Comparison of ENCODE assay signal across 9 cellular contexts in genomic region chr9:84170521-84171141, GRCh38.
DNase-seq lines count a peak whose midpoint lies in the region; ATAC-seq and TF ChIP-seq lines count a peak whose summit lies in the region.
"Had no signal": no experiment of that assay in that cellular context is flagged by ENCODE, and none has a peak within 500 bp of the region (broad histone marks: within the 10 kb centered on the region; RNA-seq: fewer than 3 reads in every experiment).

No MANE protein-coding gene starts in this region.

- H3K27me3 ChIP-seq in mesenchymal stem cell (ENCODE audit: control insufficient read depth in 1 of 2, insufficient read depth in 1 of 2, low read length in 2 of 2), result peaks cover 0 to 2% of the 10 kb centered on the region in 2 experiments

- DNase-seq in AG08396 (ENCODE audit: low spot score) (peak; percentile 93), NCI-H2196 (lab: John Stamatoyannopoulos, UW; ENCODE audit: unreplicated experiment) (peak; percentile 77), coronary artery (ENCODE audit: low spot score) (peak; percentile 87), mesenchymal stem cell (peak; percentile 95), medulla oblongata (ENCODE audit: extremely low spot score) (no peak)
- no peak for DNase-seq in activated T-cell treated with anti-CD3 and anti-CD28 coated beads, Interleukin-2, amount 50 U/mL, for 4 hours
- DNase-seq: MM.1S had no signal

- H3K27me3 Mint-ChIP-seq in activated T-cell treated with anti-CD3 and anti-CD28 coated beads, Interleukin-2, amount 50 U/mL, for 4 hours (ENCODE audit: low read depth), result no peaks in the 10 kb centered on the region

- H3K4me3 Mint-ChIP-seq in activated T-cell treated with anti-CD3 and anti-CD28 coated beads, Interleukin-2, amount 50 U/mL, for 4 hours, result no peak overlapping the region

- H2BK5ac ChIP-seq in mesenchymal stem cell (ENCODE audit: low read depth, low read length, poor library complexity, severe bottlenecking), result peak overlapping the region; percentile 31

- no peaks in the 10 kb centered on the region for H3K4me1 Mint-ChIP-seq in activated T-cell treated with anti-CD3 and anti-CD28 coated beads, Interleukin-2, amount 50 U/mL, for 4 hours (ENCODE audit: low read depth)

- H2BK12ac ChIP-seq in mesenchymal stem cell (ENCODE audit: low read length in 2 of 2), result peak overlapping the region in 1 of 2 experiments; percentile 42

- H3K36me3 Mint-ChIP-seq in activated T-cell treated with anti-CD3 and anti-CD28 coated beads, Interleukin-2, amount 50 U/mL, for 4 hours (ENCODE audit: insufficient read depth), result no peaks in the 10 kb centered on the region

- H3K4me3 ChIP-seq in coronary artery (no peak overlapping the region), mesenchymal stem cell (ENCODE audit: insufficient read depth in 1 of 2, low read depth in 1 of 2, low read length in 2 of 2) (peak overlapping the region in 1 of 2 experiments; percentile 0)

- H3K4me1 ChIP-seq in mesenchymal stem cell (ENCODE audit: control insufficient read depth, insufficient read depth, low read depth, low read length), result peaks cover 6% of the 10 kb centered on the region

- no peak overlapping the region for H3K14ac ChIP-seq in mesenchymal stem cell (ENCODE audit: low read length in 2 of 2)

- H3K9me3 ChIP-seq in mesenchymal stem cell (ENCODE audit: control insufficient read depth, low read length), result no peaks in the 10 kb centered on the region

- H3K9ac ChIP-seq in mesenchymal stem cell (ENCODE audit: low read length), result peak overlapping the region; percentile 14

- no peak overlapping the region for H2BK15ac ChIP-seq in mesenchymal stem cell (ENCODE audit: low read depth, poor library complexity, severe bottlenecking)

- TF ChIP-seq CTCF in coronary artery (IDR thresholded peaks at IDR 0.05), result no peak

- H3K79me1 ChIP-seq in mesenchymal stem cell (replicated peaks; ENCODE audit: low read length, poor library complexity, severe bottlenecking), result no peaks in the 10 kb centered on the region

- H3K18ac ChIP-seq in mesenchymal stem cell (ENCODE audit: low read depth in 1 of 2, low read length in 2 of 2), result peak overlapping the region in 1 of 2 experiments; percentile 8

- H3K4ac ChIP-seq in mesenchymal stem cell (ENCODE audit: low read depth in 1 of 2, low read length in 2 of 2), result no peak overlapping the region

- no peak overlapping the region for H3K4me2 ChIP-seq in mesenchymal stem cell (ENCODE audit: low read length, poor library complexity, severe bottlenecking)

- no peaks in the 10 kb centered on the region for H3K9me3 Mint-ChIP-seq in activated T-cell treated with anti-CD3 and anti-CD28 coated beads, Interleukin-2, amount 50 U/mL, for 4 hours

- H3K27ac ChIP-seq in coronary artery (peak overlapping the region in 1 of 2 donors; percentile 52), mesenchymal stem cell (ENCODE audit: low read length, poor library complexity, severe bottlenecking) (peak overlapping the region; percentile 82)

- WGBS in mesenchymal stem cell, result 30% methylated on average over 9 of the region's 9 CpGs

- no peaks in the 10 kb centered on the region for H3K36me3 ChIP-seq in mesenchymal stem cell (ENCODE audit: control insufficient read depth in 1 of 2, insufficient read depth in 2 of 2, low read depth in 1 of 2, low read length in 2 of 2)

- peak overlapping the region; percentile 14 for H2AK5ac ChIP-seq in mesenchymal stem cell (ENCODE audit: low read length, severe bottlenecking)

- H4K8ac ChIP-seq in mesenchymal stem cell (ENCODE audit: low read length), result no peak overlapping the region

- no peak overlapping the region for H2BK120ac ChIP-seq in mesenchymal stem cell (ENCODE audit: low read depth, low read length)

- ATAC-seq in HG03469 (IDR thresholded peaks at IDR 0.05; ENCODE audit: unreplicated experiment) (no peak), GM19324 (IDR thresholded peaks at IDR 0.05; ENCODE audit: low FRiP score, unreplicated experiment) (no peak)
- no peak for ATAC-seq in activated T-cell treated with anti-CD3 and anti-CD28 coated beads, Interleukin-2, amount 50 U/mL, for 4 hours

- H4K91ac ChIP-seq in mesenchymal stem cell (ENCODE audit: low read length), result no peak overlapping the region

- no peak overlapping the region for H3K23ac ChIP-seq in mesenchymal stem cell (ENCODE audit: low read length in 2 of 2)

- H2AFZ ChIP-seq in mesenchymal stem cell (ENCODE audit: low read depth, low read length), result no peak overlapping the region

Comparison
In these comparisons a context has a peak if more than half of its experiments do, and no peak if none do; other contexts are left out.
1. DNase-seq: peak in AG08396 (single experiment), NCI-H2196 (single experiment), coronary artery (single experiment) and mesenchymal stem cell (single experiment); none in medulla oblongata (single experiment) and activated T-cell treated with anti-CD3 and anti-CD28 coated beads, Interleukin-2, amount 50 U/mL, for 4 hours (single experiment).